ENCODE assay signal across 8 cellular contexts in genomic region chr5:170225326-170226137, GRCh38. TPM values are rescaled to one million over a fixed set of nuclear protein-coding genes. Genes with fewer than 3 reads are reported as not detected.
DNase-seq lines count a peak whose midpoint lies in the region; ATAC-seq and TF ChIP-seq lines count a peak whose summit lies in the region.

No MANE protein-coding gene starts in this region.

- no peak overlapping the region for H3K4me2 ChIP-seq in GM23338

- H3K4me3 Mint-ChIP-seq in GM23338: no peak overlapping the region

- no peaks in the 10 kb centered on the region for H3K27me3 ChIP-seq in GM23338 (ENCODE audit: insufficient read depth)

- peak in 10 of 14 donors; percentile 13 to 71 (median 50) for DNase-seq in C1 segment of cervical spinal cord (lab: John Stamatoyannopoulos, UW)
- peak; percentile 91 for DNase-seq in GM23338 (ENCODE audit: low spot score)
- DNase-seq in NCI-H2196 (lab: John Stamatoyannopoulos, UW; ENCODE audit: unreplicated experiment): peak; percentile 23
- peak; percentile 59 for DNase-seq in activated CD4-positive, CD25-positive, alpha-beta regulatory T cell treated with anti-CD3 and anti-CD28 coated beads, Interleukin-2, amount 50 U/mL, for 16 hours (ENCODE audit: low read depth, low spot score)
- peak; percentile 60 for DNase-seq in central memory CD4-positive, alpha-beta T cell
- DNase-seq in left kidney (ENCODE audit: low read depth, low spot score): peak; percentile 87
- peak; percentile 75 for DNase-seq in stimulated activated CD4-positive, alpha-beta T cell treated with anti-CD3 and anti-CD28 coated beads, Interleukin-4, amount 100 ng/mL, for 1 hour
- DNase-seq in cerebellar nuclear complex (lab: John Stamatoyannopoulos, UW): no peak

- peaks cover 12% of the 10 kb centered on the region; the same call in 1 of the 2 replicates for H3K4me1 ChIP-seq in GM23338 (ENCODE audit: insufficient read depth)

- H3K27ac Mint-ChIP-seq in GM23338: no peak overlapping the region

- H3K9me2 ChIP-seq in GM23338 (ENCODE audit: insufficient read depth): no peaks in the 10 kb centered on the region

- no peak overlapping the region for H2AFZ ChIP-seq in GM23338

- peak; percentile 91 to 96 for TF ChIP-seq CTCF in GM23338 (conservative IDR thresholded peaks at IDR 0.05; ENCODE audit: low read depth in 2 of 2)

- peaks cover 6% of the 10 kb centered on the region for H3K27me3 Mint-ChIP-seq in GM23338 (ENCODE audit: insufficient read depth, low read depth, poor library complexity)

- no peaks in the 10 kb centered on the region for H3K36me3 Mint-ChIP-seq in GM23338 (ENCODE audit: low read depth)

- H3F3A ChIP-seq in GM23338 (replicated peaks; ENCODE audit: low read depth): no peaks in the 10 kb centered on the region

- peaks cover 43% of the 10 kb centered on the region for H3K4me1 Mint-ChIP-seq in GM23338

- no peaks in the 10 kb centered on the region for H4K20me1 ChIP-seq in GM23338 (replicated peaks; ENCODE audit: insufficient read depth)

- H3K79me2 ChIP-seq in GM23338 (replicated peaks; ENCODE audit: insufficient read depth): no peaks in the 10 kb centered on the region

- H3K9me3 Mint-ChIP-seq in GM23338: no peaks in the 10 kb centered on the region

- H3K36me3 ChIP-seq in GM23338 (ENCODE audit: insufficient read depth): no peaks in the 10 kb centered on the region

- ATAC-seq in GM23338: peak; percentile 77

- no peak overlapping the region for H3K4me3 ChIP-seq in GM23338

- H3K27ac ChIP-seq in GM23338 (ENCODE audit: low read depth): no peak overlapping the region

TF ChIP-seq in GM23338, 12 proteins besides CTCF, POLR2A, EP300 and RAD21:
- TF ChIP-seq CREB1 (CRISPR knock-in tag; IDR thresholded peaks at IDR 0.05; ENCODE audit: low read depth) (no peak), REST (IDR thresholded peaks at IDR 0.05; ENCODE audit: unreplicated experiment) (no peak), STAT1 (IDR thresholded peaks at IDR 0.05; ENCODE audit: unreplicated experiment) (no peak), EZH2 (IDR thresholded peaks at IDR 0.05; ENCODE audit: low read depth, unreplicated experiment) (no peak), EZH2phosphoT487 (IDR thresholded peaks at IDR 0.05; ENCODE audit: unreplicated experiment) (no peak), NANOG (IDR thresholded peaks at IDR 0.05; ENCODE audit: borderline replicate concordance) (no peak), ZNF331 (CRISPR knock-in tag; IDR thresholded peaks at IDR 0.05; ENCODE audit: low read depth) (no peak), POLR2AphosphoS5 (IDR thresholded peaks at IDR 0.05; ENCODE audit: low read depth) (no peak), ZNF114 (CRISPR knock-in tag; IDR thresholded peaks at IDR 0.05) (no peak), ETS1 (IDR thresholded peaks at IDR 0.05) (no peak), ZNF462 (CRISPR knock-in tag; IDR thresholded peaks at IDR 0.05) (no peak), JUNB (IDR thresholded peaks at IDR 0.05; ENCODE audit: unreplicated experiment) (no peak)

RNA-seq across cellular contexts. Expression of gene C5orf58, which starts 7.3 kb away (rescaled TPM):
- total RNA-seq in GM23338 (2014; rRNA removed; shearing (Covaris generic)): 1.0 TPM in 1 of 2 replicates, not detected in the other
- 9.1 and 10.8 TPM in 2 replicates for polyA plus RNA-seq in GM23338 (2016; fragmentation: Nextera tagmentation; extraction: Ambion mirVana)

Comparison
In these comparisons a context has a peak if more than half of its experiments do, and no peak if none do; other contexts are left out.
1. DNase-seq: peak in C1 segment of cervical spinal cord (10 of 14), GM23338 (single experiment), NCI-H2196 (single experiment), activated CD4-positive, CD25-positive, alpha-beta regulatory T cell treated with anti-CD3 and anti-CD28 coated beads, Interleukin-2, amount 50 U/mL, for 16 hours (single experiment), central memory CD4-positive, alpha-beta T cell (single experiment), left kidney (single experiment) and stimulated activated CD4-positive, alpha-beta T cell treated with anti-CD3 and anti-CD28 coated beads, Interleukin-4, amount 100 ng/mL, for 1 hour (single experiment); none in cerebellar nuclear complex (0 of 2).